13 cellular contexts compared by ENCODE assay signal in genomic region chr18:26963292-26963691, GRCh38.
DNase-seq lines count a peak whose midpoint lies in the region; ATAC-seq, FAIRE-seq and TF ChIP-seq lines count a peak whose summit lies in the region.
"Had no signal": no experiment of that assay in that cellular context is flagged by ENCODE, and none has a peak within 500 bp of the region (broad histone marks: within the 10 kb centered on the region; RNA-seq: fewer than 3 reads in every experiment).

No MANE protein-coding gene starts in this region.

- no peaks in the 10 kb centered on the region for H3K27me3 ChIP-seq in Loucy (ENCODE audit: insufficient read depth, low read length, poor library complexity, severe bottlenecking)
- no peaks in the 10 kb centered on the region for H3K27me3 ChIP-seq in astrocyte (ENCODE audit: insufficient read depth, low read length)
- H3K27me3 ChIP-seq: neutrophil had no signal

- H3K9me3 ChIP-seq in Loucy (ENCODE audit: insufficient read depth, low read depth, low read length) (no peaks in the 10 kb centered on the region), astrocyte (ENCODE audit: insufficient read depth, low read depth, low read length) (no peaks in the 10 kb centered on the region)
- H3K9me3 ChIP-seq: neutrophil had no signal

- H3K27ac ChIP-seq in astrocyte (ENCODE audit: low read depth, low read length) = no peak overlapping the region
- H3K27ac ChIP-seq: neutrophil had no signal

- no peak overlapping the region for H3K4me3 Mint-ChIP-seq in astrocyte (ENCODE audit: unreplicated experiment)
- H3K4me3 Mint-ChIP-seq: CD4-positive, CD25-positive, alpha-beta regulatory T cell had no signal

- H4K20me1 ChIP-seq in Loucy (ENCODE audit: insufficient read depth, low read length, poor library complexity, severe bottlenecking) (no peaks in the 10 kb centered on the region), astrocyte (ENCODE audit: insufficient read depth, low read length) (no peaks in the 10 kb centered on the region)

- TF ChIP-seq CTCF in Loucy (conservative IDR thresholded peaks at IDR 0.05; ENCODE audit: low read length) (peak; percentile 56), astrocyte (IDR thresholded peaks at IDR 0.05; ENCODE audit: insufficient read depth, low read depth, low read length) (peak; percentile 7)

- no peaks in the 10 kb centered on the region for H3K9me3 Mint-ChIP-seq in astrocyte (ENCODE audit: unreplicated experiment)

- H3K4me3 ChIP-seq in Loucy (ENCODE audit: low read length, poor library complexity, severe bottlenecking) (no peak overlapping the region), astrocyte (ENCODE audit: insufficient read depth, low read depth, low read length) (no peak overlapping the region)

- no peaks in the 10 kb centered on the region for H3K36me3 Mint-ChIP-seq in astrocyte (ENCODE audit: low read depth, unreplicated experiment)
- H3K36me3 Mint-ChIP-seq: CD4-positive, CD25-positive, alpha-beta regulatory T cell had no signal

- H3K27ac Mint-ChIP-seq in astrocyte (ENCODE audit: unreplicated experiment) = no peak overlapping the region
- H3K27ac Mint-ChIP-seq: CD4-positive, CD25-positive, alpha-beta regulatory T cell had no signal

- no peaks in the 10 kb centered on the region for H3K27me3 Mint-ChIP-seq in astrocyte (ENCODE audit: low read depth, unreplicated experiment)
- H3K27me3 Mint-ChIP-seq: CD4-positive, CD25-positive, alpha-beta regulatory T cell had no signal

- H3K4me1 ChIP-seq in Loucy (ENCODE audit: insufficient read depth, low read length, poor library complexity, severe bottlenecking) (no peaks in the 10 kb centered on the region), astrocyte (ENCODE audit: insufficient read depth, low read length) (no peaks in the 10 kb centered on the region)

- H3K79me2 ChIP-seq in Loucy (ENCODE audit: insufficient read depth, low read length) (no peaks in the 10 kb centered on the region), astrocyte (ENCODE audit: insufficient read depth, low read length) (no peaks in the 10 kb centered on the region)

- no peaks in the 10 kb centered on the region for H3K4me1 Mint-ChIP-seq in astrocyte (ENCODE audit: low read depth, unreplicated experiment)
- H3K4me1 Mint-ChIP-seq: CD4-positive, CD25-positive, alpha-beta regulatory T cell had no signal

- H3F3A ChIP-seq in Loucy (ENCODE audit: low read depth) = no peaks in the 10 kb centered on the region

- no peak for FAIRE-seq in astrocyte (lab: Jason Lieb, UNC)

- H2AFZ ChIP-seq in Loucy (ENCODE audit: low read length) = no peak overlapping the region
- no peak overlapping the region for H2AFZ ChIP-seq in astrocyte (ENCODE audit: low read depth, low read length)

- no peaks in the 10 kb centered on the region for H3K36me3 ChIP-seq in Loucy (ENCODE audit: insufficient read depth, low read length)
- no peaks in the 10 kb centered on the region for H3K36me3 ChIP-seq in astrocyte (ENCODE audit: insufficient read depth, low read length)
- H3K36me3 ChIP-seq: neutrophil had no signal

- H3K4me2 ChIP-seq in Loucy (ENCODE audit: low read depth, low read length, poor library complexity, severe bottlenecking) = no peak overlapping the region
- no peak overlapping the region for H3K4me2 ChIP-seq in astrocyte (ENCODE audit: low read length)

- H3K9me2 ChIP-seq in Loucy (replicated peaks; ENCODE audit: low read depth, low read length) = no peaks in the 10 kb centered on the region

- DNase-seq in COR-L47 (lab: John Stamatoyannopoulos, UW) (peak; percentile 24), astrocyte (ENCODE audit: low read depth) (no peak), left kidney (ENCODE audit: low read depth, low spot score) (peak; percentile 23), mucosa of gallbladder (ENCODE audit: low spot score) (no peak)
- no peak for DNase-seq in effector CD4-positive, alpha-beta T cell
- DNase-seq: activated CD4-positive, alpha-beta T cell treated with anti-CD3 and anti-CD28 coated beads, Interleukin-2, amount 50 U/mL, for 48 hours; CD4-positive, CD25-positive, alpha-beta regulatory T cell; NCI-H1105 treated with DMSO at 0.1 percent for 48 hours; stimulated activated naive CD4-positive, alpha-beta T cell treated with Interleukin-2 at 50 U/mL for 16 hours had no signal

- no peak for ATAC-seq in HG02571 (IDR thresholded peaks at IDR 0.05; ENCODE audit: unreplicated experiment)
- ATAC-seq in HG02973 (IDR thresholded peaks at IDR 0.05; ENCODE audit: unreplicated experiment) = no peak

- H3K9ac ChIP-seq in Loucy (ENCODE audit: low read depth, low read length, poor library complexity, severe bottlenecking) = no peak overlapping the region
- no peak overlapping the region for H3K9ac ChIP-seq in astrocyte (ENCODE audit: low read length)

Comparison
In these comparisons a context has a peak if more than half of its experiments do, and no peak if none do; other contexts are left out.
1. DNase-seq: peak in COR-L47 (single experiment) and left kidney (single experiment); none in astrocyte (single experiment), mucosa of gallbladder (single experiment) and effector CD4-positive, alpha-beta T cell (single experiment).